Comparison of ENCODE assay signal across 10 cellular contexts in genomic region chr15:65067645-65068416, GRCh38. TPM values are rescaled to one million over a fixed set of nuclear protein-coding genes. Genes with fewer than 3 reads are reported as not detected.
DNase-seq lines count a peak whose midpoint lies in the region; ATAC-seq and TF ChIP-seq lines count a peak whose summit lies in the region.
"Had no signal": no experiment of that assay in that cellular context is flagged by ENCODE, and none has a peak within 500 bp of the region (broad histone marks: within the 10 kb centered on the region; RNA-seq: fewer than 3 reads in every experiment).

A gene with protein sequence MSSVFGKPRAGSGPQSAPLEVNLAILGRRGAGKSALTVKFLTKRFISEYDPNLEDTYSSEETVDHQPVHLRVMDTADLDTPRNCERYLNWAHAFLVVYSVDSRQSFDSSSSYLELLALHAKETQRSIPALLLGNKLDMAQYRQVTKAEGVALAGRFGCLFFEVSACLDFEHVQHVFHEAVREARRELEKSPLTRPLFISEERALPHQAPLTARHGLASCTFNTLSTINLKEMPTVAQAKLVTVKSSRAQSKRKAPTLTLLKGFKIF (minus strand): TSS chr15:65067991. CDS start chr15:65067835, 156 bp downstream.

- H3K9me3 Mint-ChIP-seq in effector memory CD8-positive, alpha-beta T cell: no peaks in the 10 kb centered on the region

- peak within 1 kb of the TSS; percentile 87 for H4K91ac ChIP-seq in mesenchymal stem cell (ENCODE audit: low read length)

- H2AFZ ChIP-seq in mesenchymal stem cell (ENCODE audit: low read depth, low read length): peak within 1 kb of the TSS; percentile 18
- no peak within 1 kb of the TSS for H2AFZ ChIP-seq in Karpas-422 (ENCODE audit: low read length)

- no peaks in the 10 kb centered on the region for H3K9me2 ChIP-seq in Karpas-422 (replicated peaks; ENCODE audit: insufficient read depth, low read length)

- peak within 1 kb of the TSS in 1 of 2 experiments; percentile 91 for H3K14ac ChIP-seq in mesenchymal stem cell (ENCODE audit: low read length in 2 of 2)

- H3K9me3 ChIP-seq in mesenchymal stem cell (ENCODE audit: control insufficient read depth, low read length): no peaks in the 10 kb centered on the region
- H3K9me3 ChIP-seq in suprapubic skin: no peaks in the 10 kb centered on the region
- H3K9me3 ChIP-seq in Karpas-422 (ENCODE audit: low read length): no peaks in the 10 kb centered on the region

- no peak for ATAC-seq in effector memory CD8-positive, alpha-beta T cell (replicated peaks)

- no peak for TF ChIP-seq POLR2A in suprapubic skin (IDR thresholded peaks at IDR 0.05)

- no peak within 1 kb of the TSS for H2BK5ac ChIP-seq in mesenchymal stem cell (ENCODE audit: low read depth, low read length, poor library complexity, severe bottlenecking)

- 7% methylated on average over 35 of the region's 66 CpGs for WGBS in mesenchymal stem cell
- 7% methylated on average over 13 of the region's 66 CpGs for WGBS in suprapubic skin

- peaks cover 43 to 82% of the 10 kb centered on the region in 2 experiments for H3K27me3 ChIP-seq in mesenchymal stem cell (ENCODE audit: control insufficient read depth in 1 of 2, insufficient read depth in 1 of 2, low read length in 2 of 2)
- peaks cover 22% of the 10 kb centered on the region for H3K27me3 ChIP-seq in suprapubic skin
- H3K27me3 ChIP-seq in Karpas-422 (ENCODE audit: low read length): no peaks in the 10 kb centered on the region

- no peaks in the 10 kb centered on the region for H4K20me1 ChIP-seq in Karpas-422 (ENCODE audit: insufficient read depth, low read depth, low read length)

- DNase-seq in NCI-H69 (lab: John Stamatoyannopoulos, UW) (peak; percentile 62), mesenchymal stem cell (no peak), suprapubic skin (ENCODE audit: low spot score in 2 of 2) (no peak), NCI-H2029 (lab: John Stamatoyannopoulos, UW) (no peak), NCI-H2227 (lab: John Stamatoyannopoulos, UW; ENCODE audit: unreplicated experiment) (no peak), Karpas-422 (no peak), KG1 (lab: John Stamatoyannopoulos, UW) (no peak)
- no peak for DNase-seq in effector memory CD8-positive, alpha-beta T cell
- DNase-seq: activated CD4-positive, alpha-beta T cell treated with anti-CD3 and anti-CD28 coated beads for 48 hours; NCI-H2107 had no signal

- H3K36me3 ChIP-seq in mesenchymal stem cell (ENCODE audit: control insufficient read depth in 1 of 2, insufficient read depth in 2 of 2, low read depth in 1 of 2, low read length in 2 of 2): no peaks in the 10 kb centered on the region
- H3K36me3 ChIP-seq in suprapubic skin: no peaks in the 10 kb centered on the region
- no peaks in the 10 kb centered on the region for H3K36me3 ChIP-seq in Karpas-422 (ENCODE audit: insufficient read depth, low read length)

- H3K4ac ChIP-seq in mesenchymal stem cell (ENCODE audit: low read depth in 1 of 2, low read length in 2 of 2): peak within 1 kb of the TSS; percentile 81 to 89

- H2BK15ac ChIP-seq in mesenchymal stem cell (ENCODE audit: low read depth, poor library complexity, severe bottlenecking): peak within 1 kb of the TSS; percentile 97

- H3K4me3 ChIP-seq in mesenchymal stem cell (ENCODE audit: insufficient read depth in 1 of 2, low read depth in 1 of 2, low read length in 2 of 2): peak within 1 kb of the TSS; percentile 40 to 72
- H3K4me3 ChIP-seq in suprapubic skin: peak within 1 kb of the TSS; percentile 54
- no peak within 1 kb of the TSS for H3K4me3 ChIP-seq in Karpas-422 (ENCODE audit: low read length)

- H2AK5ac ChIP-seq in mesenchymal stem cell (ENCODE audit: low read length, severe bottlenecking): no peak within 1 kb of the TSS

- H3K4me3 Mint-ChIP-seq in effector memory CD8-positive, alpha-beta T cell: peak within 1 kb of the TSS; percentile 43 to 64

- H3K4me1 Mint-ChIP-seq in effector memory CD8-positive, alpha-beta T cell (ENCODE audit: low read depth in 2 of 2): peaks cover 6 to 8% of the 10 kb centered on the region in 2 donors

- no peaks in the 10 kb centered on the region for H3K79me2 ChIP-seq in Karpas-422 (ENCODE audit: low read length)

- peaks cover 5% of the 10 kb centered on the region for H3K36me3 Mint-ChIP-seq in effector memory CD8-positive, alpha-beta T cell (ENCODE audit: insufficient read depth)

- H3K27ac ChIP-seq in mesenchymal stem cell (ENCODE audit: low read length, poor library complexity, severe bottlenecking) (no peak within 1 kb of the TSS), suprapubic skin (peak within 1 kb of the TSS; percentile 88), Karpas-422 (ENCODE audit: low read length) (no peak within 1 kb of the TSS)

- peak within 1 kb of the TSS; percentile 96 for H2BK120ac ChIP-seq in mesenchymal stem cell (ENCODE audit: low read depth, low read length)

- H3K27me3 Mint-ChIP-seq in effector memory CD8-positive, alpha-beta T cell: peaks cover 36 to 63% of the 10 kb centered on the region in 2 donors

- H2BK12ac ChIP-seq in mesenchymal stem cell (ENCODE audit: low read length in 2 of 2): peak within 1 kb of the TSS; percentile 85 to 92

- peak within 1 kb of the TSS; percentile 57 for H3K9ac ChIP-seq in mesenchymal stem cell (ENCODE audit: low read length)
- no peak within 1 kb of the TSS for H3K9ac ChIP-seq in Karpas-422 (ENCODE audit: low read length)

- no peak for TF ChIP-seq EP300 in suprapubic skin (IDR thresholded peaks at IDR 0.05)

- H3K27ac Mint-ChIP-seq in effector memory CD8-positive, alpha-beta T cell: no peak within 1 kb of the TSS

- H4K8ac ChIP-seq in mesenchymal stem cell (ENCODE audit: low read length): peak within 1 kb of the TSS; percentile 97

- peak within 1 kb of the TSS; percentile 54 for H3K4me2 ChIP-seq in mesenchymal stem cell (ENCODE audit: low read length, poor library complexity, severe bottlenecking)
- H3K4me2 ChIP-seq in Karpas-422 (ENCODE audit: low read depth, low read length, poor library complexity, severe bottlenecking): no peak within 1 kb of the TSS

- peak within 1 kb of the TSS; percentile 26 to 80 for H3K23ac ChIP-seq in mesenchymal stem cell (ENCODE audit: low read length in 2 of 2)

- H3K4me1 ChIP-seq in mesenchymal stem cell (ENCODE audit: control insufficient read depth, insufficient read depth, low read depth, low read length): peaks cover 10% of the 10 kb centered on the region
- H3K4me1 ChIP-seq in suprapubic skin: peaks cover 31% of the 10 kb centered on the region
- H3K4me1 ChIP-seq in Karpas-422 (ENCODE audit: low read length): no peaks in the 10 kb centered on the region

- TF ChIP-seq CTCF in suprapubic skin (IDR thresholded peaks at IDR 0.05): no peak

- H3K79me1 ChIP-seq in mesenchymal stem cell (replicated peaks; ENCODE audit: low read length, poor library complexity, severe bottlenecking): no peaks in the 10 kb centered on the region

- peak within 1 kb of the TSS; percentile 75 to 85 for H3K18ac ChIP-seq in mesenchymal stem cell (ENCODE audit: low read depth in 1 of 2, low read length in 2 of 2)

RNA-seq across cellular contexts. Expression of the gene that starts here (rescaled TPM):
- 3.3 TPM for polyA plus RNA-seq in mesenchymal stem cell (2013, experiment 1 of 2)
- polyA plus RNA-seq in mesenchymal stem cell (2013, experiment 2 of 2): 2.9 TPM
- total RNA-seq in suprapubic skin: 1 to 10 TPM; 4.8 to 9.7 (median 6.7) TPM
- total RNA-seq in Karpas-422 (2014; rRNA removed; shearing (Covaris generic); ENCODE audit: low replicate concordance): not detected in 2 replicates
